In the genomic region with DNA sequence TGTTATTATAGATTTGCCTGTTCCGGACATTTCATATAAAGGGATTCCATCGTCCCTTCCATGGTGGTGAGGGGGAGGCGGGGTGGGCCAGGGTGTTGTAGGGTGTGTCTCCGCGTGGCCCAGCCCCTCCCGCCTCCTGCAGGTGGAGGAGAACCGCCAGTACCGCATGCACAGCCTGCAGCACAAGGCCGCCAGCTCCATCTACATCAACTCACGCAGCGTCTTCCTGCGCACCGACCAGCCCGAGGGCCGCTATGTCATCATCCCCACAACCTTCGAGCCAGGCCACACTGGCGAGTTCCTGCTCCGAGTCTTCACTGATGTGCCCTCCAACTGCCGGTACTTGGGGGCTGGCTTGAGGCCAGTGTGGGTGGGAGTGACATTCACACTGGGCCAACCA, we compare ENCODE assay signal across 19 cellular contexts. TPM values are rescaled to one million over a fixed set of nuclear protein-coding genes. Genes with fewer than 3 reads are reported as not detected.
DNase-seq lines count a peak whose midpoint lies in the region; ATAC-seq, FAIRE-seq and TF ChIP-seq lines count a peak whose summit lies in the region.
"Had no signal": no experiment of that assay in that cellular context is flagged by ENCODE, and none has a peak within 500 bp of the region (broad histone marks: within the 10 kb centered on the region; RNA-seq: fewer than 3 reads in every experiment).

No MANE protein-coding gene starts in this region.

- CTCF ChIA-PET in K562 (lab: Yijun Ruan, JAX; ENCODE audit: low intra/inter-chr PET ratio): no interaction called here

- no peak for TF ChIP-seq RAD21 in K562 (CRISPR knock-in tag; conservative IDR thresholded peaks at IDR 0.05 in 1 of 2, IDR thresholded peaks at IDR 0.05 in 1 of 2)

- intact Hi-C loops in K562 (cut with micrococcal nuclease): no loop called here
- intact Hi-C loops in breast epithelium (cut with DNase I; ENCODE audit: low total_unique reads): no loop called here
- intact Hi-C loops in tibial artery (cut with DNase I; ENCODE audit: low total_unique reads): no loop called here

- TF ChIP-seq CTCF in K562 (IDR thresholded peaks at IDR 0.05 in 2 of 3, conservative IDR thresholded peaks at IDR 0.05 in 1 of 3; ENCODE audit: insufficient read depth in 2 of 3, low read depth in 1 of 3, low read length in 3 of 3) (no peak), tibial nerve (IDR thresholded peaks at IDR 0.05) (no peak), breast epithelium (IDR thresholded peaks at IDR 0.05) (no peak), tibial artery (IDR thresholded peaks at IDR 0.05) (no peak)

- no peaks in the 10 kb centered on the region for H3K27me3 Mint-ChIP-seq in activated naive CD4-positive, alpha-beta T cell treated with anti-CD3 and anti-CD28 coated beads, Interleukin-2, amount 50 U/mL, for 24 hours

- H3K9ac ChIP-seq in K562 (ENCODE audit: insufficient read depth in 1 of 2, low read depth in 2 of 2, low read length in 2 of 2): no peak overlapping the region

- H3K4me3 ChIP-seq in K562 (no peak overlapping the region), tibial nerve (no peak overlapping the region), breast epithelium (no peak overlapping the region), tibial artery (no peak overlapping the region)
- H3K4me3 ChIP-seq: A549 had no signal

- H3K9me3 ChIP-seq in K562 (replicated peaks; ENCODE audit: control insufficient read depth, insufficient read depth, low read depth, low read length): no peaks in the 10 kb centered on the region
- H3K9me3 ChIP-seq in tibial nerve: no peaks in the 10 kb centered on the region
- no peaks in the 10 kb centered on the region for H3K9me3 ChIP-seq in breast epithelium
- H3K9me3 ChIP-seq in tibial artery: no peaks in the 10 kb centered on the region
- H3K9me3 ChIP-seq: A549 had no signal

- H3K36me3 ChIP-seq in K562 (ENCODE audit: control insufficient read depth, insufficient read depth, low read length): no peaks in the 10 kb centered on the region
- H3K36me3 ChIP-seq in tibial nerve: peaks cover 0 to 91% (median 0%) of the 10 kb centered on the region in 3 donors
- no peaks in the 10 kb centered on the region for H3K36me3 ChIP-seq in breast epithelium
- peaks cover 0 to 69% (median 36%) of the 10 kb centered on the region in 3 donors for H3K36me3 ChIP-seq in tibial artery

- H3K27me3 ChIP-seq in K562 (ENCODE audit: control insufficient read depth in 2 of 2, insufficient read depth in 2 of 2, low read length in 2 of 2) (peaks cover 15 to 82% of the 10 kb centered on the region in 2 experiments; a peak in 4 of 5 replicates), tibial nerve (no peaks in the 10 kb centered on the region), breast epithelium (no peaks in the 10 kb centered on the region), tibial artery (no peaks in the 10 kb centered on the region)

- no TSS peak for BruUV-seq in K562 (replicated peaks; lab: Mats Ljungman, UMichigan)

- no peaks in the 10 kb centered on the region for H3K79me2 ChIP-seq in K562 (ENCODE audit: control insufficient read depth, insufficient read depth, low read length)

- ATAC-seq in K562: no peak
- ATAC-seq: A549; CD8-positive, alpha-beta T cell; HCT116 had no signal

- TF ChIP-seq POLR2A in K562 (conservative IDR thresholded peaks at IDR 0.05) (no peak), tibial nerve (IDR thresholded peaks at IDR 0.05) (no peak), breast epithelium (IDR thresholded peaks at IDR 0.05) (no peak)

- no peak overlapping the region for H3K4me3 Mint-ChIP-seq in activated naive CD4-positive, alpha-beta T cell treated with anti-CD3 and anti-CD28 coated beads, Interleukin-2, amount 50 U/mL, for 24 hours
- H3K4me3 Mint-ChIP-seq: CD8-positive, alpha-beta T cell; HFFc6 had no signal

- peak overlapping the region; percentile 61 for H3K27ac Mint-ChIP-seq in activated naive CD4-positive, alpha-beta T cell treated with anti-CD3 and anti-CD28 coated beads, Interleukin-2, amount 50 U/mL, for 24 hours
- H3K27ac Mint-ChIP-seq: CD8-positive, alpha-beta T cell; HFFc6 had no signal

- 1% methylated on average over 19 of the region's 19 CpGs for WGBS in K562 (ENCODE audit: insufficient coverage, low coverage, missing lambda C conversion rate)
- WGBS in tibial nerve, 2 donors: 90 to 91% methylated on average over 19 of the region's 19 CpGs

- in situ Hi-C loops in K562 (cut with MboI): no loop called here

- no peak for TF ChIP-seq EP300 in K562 (IDR thresholded peaks at IDR 0.05; ENCODE audit: low read length)
- no peak for TF ChIP-seq EP300 in tibial nerve (IDR thresholded peaks at IDR 0.05)

- no peaks in the 10 kb centered on the region for H3K4me1 Mint-ChIP-seq in activated naive CD4-positive, alpha-beta T cell treated with anti-CD3 and anti-CD28 coated beads, Interleukin-2, amount 50 U/mL, for 24 hours

- H3K27ac ChIP-seq in K562 (ENCODE audit: extremely low read depth, low read depth, low read length) (no peak overlapping the region), tibial nerve (no peak overlapping the region), breast epithelium (no peak overlapping the region), tibial artery (no peak overlapping the region)
- H3K27ac ChIP-seq: 22Rv1, A549 had no signal

- no peaks in the 10 kb centered on the region for H3K36me3 Mint-ChIP-seq in activated naive CD4-positive, alpha-beta T cell treated with anti-CD3 and anti-CD28 coated beads, Interleukin-2, amount 50 U/mL, for 24 hours

- peak; percentile 20 for FAIRE-seq in HTR-8/SVneo (lab: Jason Lieb, UNC)
- no peak for FAIRE-seq in K562 (lab: Jason Lieb, UNC)
- FAIRE-seq: A549 had no signal

- H3K9me3 Mint-ChIP-seq in activated naive CD4-positive, alpha-beta T cell treated with anti-CD3 and anti-CD28 coated beads, Interleukin-2, amount 50 U/mL, for 24 hours: no peaks in the 10 kb centered on the region
- H3K9me3 Mint-ChIP-seq: CD8-positive, alpha-beta T cell; HFFc6 had no signal

- no peak overlapping the region for H3K4me2 ChIP-seq in K562 (ENCODE audit: insufficient read depth, low read length)
- H3K4me2 ChIP-seq: A549 had no signal

- POLR2A ChIA-PET in K562 (lab: Yijun Ruan, JAX): interaction anchor here (0.6 to 1.0 kb wide), 4 partner anchors 8 to 247 kb away, joined by 3 to 4 read pairs (median 4); no protein-coding TSS in a partner anchor

- H2AFZ ChIP-seq in K562 (ENCODE audit: low read depth, low read length): no peak overlapping the region

- no peaks in the 10 kb centered on the region; the same call in 1 of the 2 replicates for H4K20me1 ChIP-seq in K562 (replicated peaks; ENCODE audit: control insufficient read depth, insufficient read depth, low read length)

- no peak for DNase-seq in activated naive CD4-positive, alpha-beta T cell (lab: John Stamatoyannopoulos, UW)
- no peak for DNase-seq in HTR-8/SVneo (ENCODE audit: insufficient read length, low spot score)
- DNase-seq in K562 (ENCODE audit: extremely low read depth in 1 of 4, low spot score in 3 of 4): no peak
- DNase-seq in tibial nerve (ENCODE audit: low spot score in 2 of 2): no peak
- DNase-seq in breast epithelium (ENCODE audit: low spot score in 2 of 2): no peak
- DNase-seq in tibial artery: no peak
- DNase-seq: AML-193; Calu3; CD8-positive, alpha-beta T cell; DMS79 treated with DMSO at 0.1 percent for 48 hours; GF-D8; GOT3; H7; HFFc6 had no signal

- no peaks in the 10 kb centered on the region for H3K9me1 ChIP-seq in K562 (ENCODE audit: control insufficient read depth, insufficient read depth, low read length)

- H3K4me1 ChIP-seq in K562 (replicated peaks in 1 of 2; ENCODE audit: control insufficient read depth in 2 of 2, insufficient read depth in 2 of 2, low read length in 2 of 2): peaks cover 0 to 4% of the 10 kb centered on the region in 2 experiments; a peak in 2 of 5 replicates
- no peaks in the 10 kb centered on the region for H3K4me1 ChIP-seq in tibial nerve
- no peaks in the 10 kb centered on the region for H3K4me1 ChIP-seq in breast epithelium
- no peaks in the 10 kb centered on the region for H3K4me1 ChIP-seq in tibial artery
- H3K4me1 ChIP-seq: A549 had no signal

RNA-seq across cellular contexts. Expression of a gene that starts 7.5 kb away (rescaled TPM):
- total RNA-seq in K562 (2011; cell fraction: chromatin; rRNA removed; ENCODE audit: low replicate concordance): 1.1 and 2.5 TPM in 2 replicates
- 0.79 and 1.0 TPM in 2 replicates for total RNA-seq in K562 (2011; cell fraction: nucleolus; rRNA removed)
- total RNA-seq in K562 (2011; cell fraction: nucleoplasm; rRNA removed): 0.53 and 0.73 TPM in 2 replicates
- total RNA-seq in K562 (2014; rRNA removed) (0.04 and 0.09 TPM in 2 replicates), K562 (2014; rRNA removed; fragmentation: Illumina TruSeq; extraction: Trizol) (0.04 TPM in 1 of 2 replicates, not detected in the other), K562 (2015; rRNA removed; fragmentation: Illumina TruSeq; extraction: Trizol) (0.07 TPM in 1 of 2 replicates, not detected in the other), K562 (2021) (0.07 and 0.11 TPM in 2 replicates), tibial nerve (10 to 100 TPM; 12.6 to 45.0 (median 24.4) TPM), breast epithelium (10 to 100 TPM in 1 of 3 donors, 1 to 10 TPM in 2; 4.3 to 23.5 (median 4.5) TPM)
- polyA plus RNA-seq in K562 (2011; rRNA removed) (0.10 and 0.14 TPM in 2 replicates), K562 (2014; fragmentation: Illumina TruSeq; extraction: Trizol) (0.03 and 0.06 TPM in 2 replicates), K562 (2014; fragmentation: Nextera tagmentation; extraction: Ambion mirVana) (under 1 TPM in 1 of 2 experiments, not detected in 1; 0.01 TPM), K562 (2014; rRNA removed) (0.11 TPM in 1 of 2 replicates, not detected in the other)
- 0.13 and 0.19 TPM in 2 replicates for polyA plus RNA-seq in K562 (2011; cell fraction: cytosol; rRNA removed)
- polyA plus RNA-seq in K562 (2011; cell fraction: nucleus; rRNA removed): 1.0 and 1.3 TPM in 2 replicates
- 0.04 and 0.35 TPM in 2 replicates for polyA plus RNA-seq in K562 (2012)
- 0.11 and 0.21 TPM in 2 replicates for polyA minus RNA-seq in K562 (2011; rRNA and poly(A)+ RNA removed)
- not detected in 2 replicates for polyA minus RNA-seq in K562 (2011; cell fraction: cytosol; rRNA and poly(A)+ RNA removed)
- 0.22 and 0.40 TPM in 2 replicates for polyA minus RNA-seq in K562 (2011; cell fraction: nucleus; rRNA and poly(A)+ RNA removed)

RNA-seq across cellular contexts. Expression of a gene that starts 17.9 kb away (rescaled TPM):
- 2.0 and 3.9 TPM in 2 replicates for total RNA-seq in K562 (2011; cell fraction: chromatin; rRNA removed; ENCODE audit: low replicate concordance)
- 2.4 and 4.2 TPM in 2 replicates for total RNA-seq in K562 (2011; cell fraction: nucleolus; rRNA removed)
- total RNA-seq in K562 (2011; cell fraction: nucleoplasm; rRNA removed): 1.1 and 1.8 TPM in 2 replicates
- total RNA-seq in K562 (2014; rRNA removed) (not detected in 2 replicates), K562 (2014; rRNA removed; fragmentation: Illumina TruSeq; extraction: Trizol) (not detected in 2 replicates), K562 (2015; rRNA removed; fragmentation: Illumina TruSeq; extraction: Trizol) (not detected in 2 replicates), K562 (2021) (not detected in 2 replicates), tibial nerve (1 to 10 TPM in 1 of 4 donors, not detected in 3; 9.9 TPM), breast epithelium (not detected)
- polyA plus RNA-seq in K562 (2011; rRNA removed) (not detected in 2 replicates), K562 (2014; fragmentation: Illumina TruSeq; extraction: Trizol) (not detected in 2 replicates), K562 (2014; fragmentation: Nextera tagmentation; extraction: Ambion mirVana) (not detected), K562 (2014; rRNA removed) (not detected in 2 replicates)
- polyA plus RNA-seq in K562 (2011; cell fraction: cytosol; rRNA removed): not detected in 2 replicates
- polyA plus RNA-seq in K562 (2011; cell fraction: nucleus; rRNA removed): 0.74 and 0.86 TPM in 2 replicates
- polyA plus RNA-seq in K562 (2012): 0.33 TPM in 1 of 2 replicates, not detected in the other
- polyA minus RNA-seq in K562 (2011; rRNA and poly(A)+ RNA removed): not detected in 2 replicates
- not detected in 2 replicates for polyA minus RNA-seq in K562 (2011; cell fraction: cytosol; rRNA and poly(A)+ RNA removed)
- polyA minus RNA-seq in K562 (2011; cell fraction: nucleus; rRNA and poly(A)+ RNA removed): 1.4 TPM in 1 of 2 replicates, not detected in the other
- total RNA-seq: H7 had no signal
- polyA plus RNA-seq: A549, BJ had no signal

RNA-seq across cellular contexts. Expression of a gene that starts 53.8 kb away (rescaled TPM):
- total RNA-seq in K562 (2011; cell fraction: chromatin; rRNA removed; ENCODE audit: low replicate concordance): 1.3 and 7.9 TPM in 2 replicates
- total RNA-seq in K562 (2011; cell fraction: nucleolus; rRNA removed): 2.8 TPM in 2 replicates
- 4.2 and 4.4 TPM in 2 replicates for total RNA-seq in K562 (2011; cell fraction: nucleoplasm; rRNA removed)
- total RNA-seq in K562 (2014; rRNA removed) (0.36 TPM in 1 of 2 replicates, not detected in the other), K562 (2014; rRNA removed; fragmentation: Illumina TruSeq; extraction: Trizol) (0.04 TPM in 1 of 2 replicates, not detected in the other), K562 (2015; rRNA removed; fragmentation: Illumina TruSeq; extraction: Trizol) (0.14 TPM in 1 of 2 replicates, not detected in the other), K562 (2021) (0.40 and 0.44 TPM in 2 replicates), tibial nerve (10 to 100 TPM; 15.9 to 24.5 (median 19.8) TPM), breast epithelium (1 to 10 TPM; 2.8 to 6.1 (median 3.6) TPM)
- polyA plus RNA-seq in K562 (2011; rRNA removed) (0.43 and 1.7 TPM in 2 replicates), K562 (2014; fragmentation: Illumina TruSeq; extraction: Trizol) (0.13 and 0.44 TPM in 2 replicates), K562 (2014; fragmentation: Nextera tagmentation; extraction: Ambion mirVana) (not detected), K562 (2014; rRNA removed) (0.05 and 0.12 TPM in 2 replicates)
- polyA plus RNA-seq in K562 (2011; cell fraction: cytosol; rRNA removed): 0.49 and 0.81 TPM in 2 replicates
- polyA plus RNA-seq in K562 (2011; cell fraction: nucleus; rRNA removed): 4.4 and 6.0 TPM in 2 replicates
- 1.00 and 1.3 TPM in 2 replicates for polyA plus RNA-seq in K562 (2012)
- polyA minus RNA-seq in K562 (2011; rRNA and poly(A)+ RNA removed): 0.53 and 0.84 TPM in 2 replicates
- polyA minus RNA-seq in K562 (2011; cell fraction: cytosol; rRNA and poly(A)+ RNA removed): 0.86 and 3.5 TPM in 2 replicates
- 1.5 and 3.6 TPM in 2 replicates for polyA minus RNA-seq in K562 (2011; cell fraction: nucleus; rRNA and poly(A)+ RNA removed)
